In the genomic region with DNA sequence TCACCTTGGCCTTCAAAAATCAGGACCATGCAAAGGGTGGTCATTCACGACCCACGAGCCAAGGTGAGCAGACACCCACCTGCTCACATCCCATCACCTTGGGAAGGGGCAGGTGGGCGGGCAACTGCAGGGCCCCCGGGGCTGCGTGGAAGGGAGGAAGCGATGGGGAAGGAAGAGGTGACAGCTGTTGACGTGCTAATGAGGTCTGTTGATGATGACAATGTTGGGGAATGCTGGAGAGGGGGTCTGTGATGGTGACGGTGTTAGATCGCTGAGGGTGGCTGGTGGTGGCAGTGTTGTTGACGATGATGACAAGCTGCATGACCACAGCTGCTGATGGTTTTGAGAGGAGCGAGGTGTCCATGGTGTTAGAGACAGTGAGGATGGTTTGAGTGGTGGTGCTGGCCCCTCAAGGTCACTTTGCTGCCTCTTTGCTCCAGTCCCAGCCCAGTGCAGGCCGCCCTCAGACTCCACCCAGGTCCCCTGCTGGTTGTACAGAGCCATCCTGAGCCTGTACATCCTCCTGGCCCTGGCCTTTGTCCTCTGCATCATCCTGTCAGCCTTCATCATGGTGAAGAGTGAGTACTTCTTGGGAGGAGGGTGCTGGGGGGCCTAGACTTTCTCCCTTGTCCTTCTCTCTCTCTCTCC, we compare ENCODE assay signal across 1 cellular context.
A peak's percentile ranks its signal among the peaks of the same experiment; 100 is the strongest.
TF ChIP-seq lines count a peak whose summit lies in the region.

No MANE protein-coding gene starts in this region.

TF ChIP-seq in HepG2, 621 proteins besides CTCF, POLR2A, EP300 and RAD21:
- TF ChIP-seq STAG1 (CRISPR knock-in tag; IDR thresholded peaks at IDR 0.05) (0 out of 2 replicates have a peak, but pooled peaks have one; percentile 9), JUNB (CRISPR knock-in tag; IDR thresholded peaks at IDR 0.05; ENCODE audit: borderline replicate concordance) (0 out of 2 replicates have a peak, but pooled peaks have one; percentile 19), ZNF616 (CRISPR knock-in tag; IDR thresholded peaks at IDR 0.05; ENCODE audit: low read depth) (no peak), CREB1 (IDR thresholded peaks at IDR 0.05) (peak; percentile 62; the same call in 1 of the 2 replicates), CREB1 (CRISPR knock-in tag; IDR thresholded peaks at IDR 0.05) (no peak), SMC3 (IDR thresholded peaks at IDR 0.05; ENCODE audit: low read length) (peak; percentile 18; the same call in 1 of the 2 replicates), ZBTB8A (CRISPR knock-in tag; IDR thresholded peaks at IDR 0.05; ENCODE audit: borderline replicate concordance, low read depth) (no peak)
TF ChIP-seq in HepG2: peak in this region for 4.
